In genomic region chr3:183375337-183375736, GRCh38 we compare ENCODE assay signal across 19 cellular contexts.
"Had no signal": no experiment of that assay in that cellular context is flagged by ENCODE, and none has a peak within 500 bp of the region (broad histone marks: within the 10 kb centered on the region; RNA-seq: fewer than 3 reads in every experiment).

No MANE protein-coding gene starts in this region.

- H3K27ac ChIP-seq: body of pancreas, coronary artery, esophagus squamous epithelium, prostate gland, thoracic aorta had no signal

- H3K36me3 ChIP-seq: esophagus squamous epithelium, prostate gland, stomach, thoracic aorta had no signal

- H3K27me3 ChIP-seq: body of pancreas, esophagus squamous epithelium, foreskin keratinocyte, stomach had no signal

- H3K27ac Mint-ChIP-seq: activated CD8-positive, alpha-beta T cell treated with anti-CD3 and anti-CD28 coated beads for 36 hours; activated naive CD4-positive, alpha-beta T cell treated with anti-CD3 and anti-CD28 coated beads, Interleukin-2, amount 50 U/mL, for 24 hours; nephron; WTC11 had no signal

- H3K36me3 Mint-ChIP-seq: activated naive CD4-positive, alpha-beta T cell treated with anti-CD3 and anti-CD28 coated beads, Interleukin-2, amount 50 U/mL, for 24 hours; WTC11 had no signal

- H3K4me3 Mint-ChIP-seq: activated CD8-positive, alpha-beta T cell treated with anti-CD3 and anti-CD28 coated beads for 36 hours; activated naive CD4-positive, alpha-beta T cell treated with anti-CD3 and anti-CD28 coated beads, Interleukin-2, amount 50 U/mL, for 24 hours; activated T-cell treated with anti-CD3 and anti-CD28 coated beads, Interleukin-2, amount 50 U/mL, for 4 hours; nephron; WTC11 had no signal

- H3K9me3 ChIP-seq: body of pancreas, esophagus squamous epithelium, prostate gland, stomach, thoracic aorta had no signal

- H3K9me3 Mint-ChIP-seq: activated CD8-positive, alpha-beta T cell treated with anti-CD3 and anti-CD28 coated beads for 36 hours; activated naive CD4-positive, alpha-beta T cell treated with anti-CD3 and anti-CD28 coated beads, Interleukin-2, amount 50 U/mL, for 24 hours; activated T-cell treated with anti-CD3 and anti-CD28 coated beads, Interleukin-2, amount 50 U/mL, for 4 hours; nephron; WTC11 had no signal

- H3K4me1 Mint-ChIP-seq: nephron had no signal

- DNase-seq: activated CD4-positive, alpha-beta T cell treated with anti-CD3 and anti-CD28 coated beads for 4 hours; activated CD8-positive, alpha-beta T cell treated with anti-CD3 and anti-CD28 coated beads for 36 hours; activated effector memory CD4-positive, alpha-beta T cell treated with anti-CD3 and anti-CD28 coated beads, Interleukin-2, amount 50 U/mL, for 16 hours; activated T-cell treated with anti-CD3 and anti-CD28 coated beads, Interleukin-2, amount 50 U/mL, for 4 hours; central memory CD4-positive, alpha-beta T cell; effector CD8-positive, alpha-beta T cell; esophagus squamous epithelium; foreskin keratinocyte; right cardiac atrium; small intestine; stomach had no signal

- H3K27me3 Mint-ChIP-seq: activated CD8-positive, alpha-beta T cell treated with anti-CD3 and anti-CD28 coated beads for 36 hours; activated naive CD4-positive, alpha-beta T cell treated with anti-CD3 and anti-CD28 coated beads, Interleukin-2, amount 50 U/mL, for 24 hours had no signal

- ATAC-seq: activated CD8-positive, alpha-beta T cell treated with anti-CD3 and anti-CD28 coated beads for 36 hours; activated T-cell treated with anti-CD3 and anti-CD28 coated beads, Interleukin-2, amount 50 U/mL, for 4 hours; body of pancreas; foreskin keratinocyte; right cardiac atrium; WTC11 had no signal

- H3K4me1 ChIP-seq: body of pancreas, prostate gland had no signal

- H3K4me3 ChIP-seq: body of pancreas, coronary artery, esophagus squamous epithelium, prostate gland, stomach, thoracic aorta had no signal

- FAIRE-seq: endothelial cell of umbilical vein, small intestine had no signal
